11 cellular contexts compared by ENCODE assay signal in genomic region chr11:109914809-109915653, GRCh38.
DNase-seq lines count a peak whose midpoint lies in the region; ATAC-seq, FAIRE-seq and TF ChIP-seq lines count a peak whose summit lies in the region.
"Had no signal": no experiment of that assay in that cellular context is flagged by ENCODE, and none has a peak within 500 bp of the region (broad histone marks: within the 10 kb centered on the region; RNA-seq: fewer than 3 reads in every experiment).

No MANE protein-coding gene starts in this region.

- H3K4me3 ChIP-seq in A549 (no peak overlapping the region), small intestine (ENCODE audit: low read depth in 1 of 2, low read length in 2 of 2) (no peak overlapping the region)

- H3K4me2 ChIP-seq in A549: 0 out of 3 replicates have a peak overlapping the region, but pooled peaks have one; percentile 14

- H3K9me3 ChIP-seq in A549: no peaks in the 10 kb centered on the region
- no peaks in the 10 kb centered on the region for H3K9me3 ChIP-seq in small intestine (ENCODE audit: control insufficient read depth, low read depth)

- H3K27me3 ChIP-seq in small intestine (ENCODE audit: control insufficient read depth in 2 of 2, insufficient read depth in 2 of 2, low read length in 2 of 2): no peaks in the 10 kb centered on the region

- TF ChIP-seq POLR2A in A549 (IDR thresholded peaks at IDR 0.05; ENCODE audit: low read length): no peak

- no peak for ATAC-seq in A549
- peak; percentile 49 for ATAC-seq in HG02610 (IDR thresholded peaks at IDR 0.05; ENCODE audit: unreplicated experiment)
- ATAC-seq in omental fat pad (ENCODE audit: low FRiP score): no peak

- H3K4me1 ChIP-seq in A549 (peaks cover 6% of the 10 kb centered on the region; the same call in 2 of the 3 replicates), small intestine (ENCODE audit: control insufficient read depth in 2 of 2, insufficient read depth in 1 of 2, low read depth in 1 of 2, low read length in 1 of 2) (no peaks in the 10 kb centered on the region)

- no peak for TF ChIP-seq EP300 in A549 (IDR thresholded peaks at IDR 0.05)

- no peak for DNase-seq in A549 (ENCODE audit: low read depth in 1 of 2, low spot score in 1 of 2)
- DNase-seq in kidney tubule cell (ENCODE audit: low spot score): peak; percentile 26
- DNase-seq in NCI-H2081 (lab: John Stamatoyannopoulos, UW): no peak
- DNase-seq in omental fat pad (ENCODE audit: low spot score): no peak
- no peak for DNase-seq in small intestine
- no peak for DNase-seq in T-helper 9 cell
- DNase-seq: amygdala, NCI-H2107 had no signal

- H3K27ac ChIP-seq in A549 (no peak overlapping the region), VCaP (peak overlapping the region; percentile 87), small intestine (ENCODE audit: low read depth in 1 of 2, low read length in 1 of 2) (no peak overlapping the region)

- CTCF ChIA-PET in A549 (lab: Yijun Ruan, JAX): interaction anchor here (0.6 kb wide), 1 partner anchor 710 kb away, joined by 4 read pairs; no protein-coding TSS in a partner anchor

- 11% methylated on average over 5 of the region's 5 CpGs for WGBS in A549 (ENCODE audit: missing lambda C conversion rate)
- WGBS in small intestine, 3 donors: 56 to 66% (median 57%) methylated on average over 5 of the region's 5 CpGs

- H3K36me3 ChIP-seq in small intestine (ENCODE audit: control insufficient read depth in 2 of 2, insufficient read depth in 2 of 2, low read length in 2 of 2): no peaks in the 10 kb centered on the region

- FAIRE-seq in A549 (lab: Jason Lieb, UNC) (no peak), small intestine (lab: Jason Lieb, UNC) (no peak)
- FAIRE-seq: HTR-8/SVneo had no signal

- no peak for TF ChIP-seq RAD21 in A549 (conservative IDR thresholded peaks at IDR 0.05 in 1 of 2, IDR thresholded peaks at IDR 0.05 in 1 of 2)

- TF ChIP-seq CTCF in A549 (IDR thresholded peaks at IDR 0.05): no peak
- TF ChIP-seq CTCF in VCaP (conservative IDR thresholded peaks at IDR 0.05): no peak
- TF ChIP-seq CTCF in omental fat pad (IDR thresholded peaks at IDR 0.05): no peak

- POLR2A ChIA-PET in A549 (lab: Yijun Ruan, JAX): no interaction called here

TF ChIP-seq in A549, 52 proteins besides CTCF, POLR2A, EP300 and RAD21:
- TF ChIP-seq CBX8 (IDR thresholded peaks at IDR 0.05) (no peak), ZFP36 (IDR thresholded peaks at IDR 0.05; ENCODE audit: borderline replicate concordance, partially characterized antibody) (no peak), FOSL2 (IDR thresholded peaks at IDR 0.05) (no peak), FOSL2 (CRISPR knock-in tag; IDR thresholded peaks at IDR 0.05) (peak; percentile 52), CEBPB (IDR thresholded peaks at IDR 0.05) (peak; percentile 23 to 50; a peak in 3 of 4 replicates)
